ENCODE assay signal across 1 cellular context in the genomic region with DNA sequence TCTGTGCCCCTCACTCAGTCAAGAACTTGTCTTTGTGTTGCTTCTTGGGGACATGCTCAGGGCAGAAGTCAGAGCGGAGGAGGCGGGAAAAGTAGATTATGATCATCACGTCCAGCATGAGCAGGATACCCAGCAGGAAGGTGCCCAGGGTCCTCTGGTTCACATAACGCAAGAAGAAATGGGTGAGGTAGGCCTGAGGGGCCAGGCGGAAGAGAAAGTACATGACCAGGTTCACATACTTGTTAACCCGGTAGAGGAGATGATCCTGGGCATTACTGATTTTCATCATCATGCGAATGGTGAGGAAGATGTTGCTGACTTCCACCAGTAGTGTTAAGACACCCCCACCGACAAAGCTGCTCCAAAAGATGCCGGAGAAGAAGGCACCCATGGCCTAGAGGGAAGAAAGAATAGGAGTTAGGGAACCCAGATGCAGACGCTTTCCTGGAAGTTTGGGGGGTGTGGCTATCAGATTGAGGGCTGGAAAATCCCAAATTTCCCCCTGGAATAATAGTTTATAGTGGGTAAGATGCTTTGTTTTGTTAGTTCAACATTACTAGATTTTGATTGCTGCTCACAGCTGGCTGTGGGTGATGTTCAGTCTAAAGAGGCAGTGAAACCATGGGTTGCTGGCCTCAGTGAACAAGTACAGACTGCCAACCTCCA.
A peak's percentile ranks its signal among the peaks of the same experiment; 100 is the strongest.
TF ChIP-seq lines count a peak whose summit lies in the region.

No MANE protein-coding gene starts in this region.

TF ChIP-seq in H1, 55 proteins besides CTCF, POLR2A, EP300 and RAD21:
- TF ChIP-seq SP2 (IDR thresholded peaks at IDR 0.05; ENCODE audit: low read length) (no peak), ASH2L (IDR thresholded peaks at IDR 0.05; ENCODE audit: low read length) (no peak), GABPA (IDR thresholded peaks at IDR 0.05; ENCODE audit: borderline replicate concordance, insufficient read depth, low read length) (no peak), CBX5 (IDR thresholded peaks at IDR 0.05; ENCODE audit: low read depth, low read length) (no peak), RNF2 (IDR thresholded peaks at IDR 0.05; ENCODE audit: borderline replicate concordance, low read depth, low read length, missing control alignments, poor library complexity, severe bottlenecking) (no peak), CHD1 (IDR thresholded peaks at IDR 0.05; ENCODE audit: low read depth, low read length) (no peak), CEBPB (IDR thresholded peaks at IDR 0.05; ENCODE audit: low read depth, low read length) (no peak), CTBP2 (IDR thresholded peaks at IDR 0.05; ENCODE audit: borderline replicate concordance, insufficient read depth, insufficient read length, low read length) (no peak), TAF7 (optimal IDR thresholded peaks at IDR 0.05; ENCODE audit: borderline replicate concordance, low read depth, low read length) (peak; percentile 39), NANOG (IDR thresholded peaks at IDR 0.05; ENCODE audit: insufficient read depth, low read depth, low read length, poor library complexity, severe bottlenecking) (no peak), JUND (IDR thresholded peaks at IDR 0.05; ENCODE audit: low read length) (no peak), SAP30 (IDR thresholded peaks at IDR 0.05; ENCODE audit: insufficient read depth, insufficient replicate concordance, low read length) (no peak), POLR2AphosphoS5 (IDR thresholded peaks at IDR 0.05; ENCODE audit: low read depth, low read length) (peak; percentile 38; the same call in 1 of the 2 replicates), RFX5 (IDR thresholded peaks at IDR 0.05; ENCODE audit: borderline replicate concordance, low read depth, low read length) (no peak), TCF12 (IDR thresholded peaks at IDR 0.05; ENCODE audit: low read depth, low read length) (no peak), PHF8 (conservative IDR thresholded peaks at IDR 0.05; ENCODE audit: low read depth, low read length) (no peak), YY1 (IDR thresholded peaks at IDR 0.05; ENCODE audit: low read depth, low read length) (no peak)
- TF ChIP-seq, protein P1, sequence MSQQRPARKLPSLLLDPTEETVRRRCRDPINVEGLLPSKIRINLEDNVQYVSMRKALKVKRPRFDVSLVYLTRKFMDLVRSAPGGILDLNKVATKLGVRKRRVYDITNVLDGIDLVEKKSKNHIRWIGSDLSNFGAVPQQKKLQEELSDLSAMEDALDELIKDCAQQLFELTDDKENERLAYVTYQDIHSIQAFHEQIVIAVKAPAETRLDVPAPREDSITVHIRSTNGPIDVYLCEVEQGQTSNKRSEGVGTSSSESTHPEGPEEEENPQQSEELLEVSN (IDR thresholded peaks at IDR 0.05) = no peak
- TF ChIP-seq, protein P2, sequence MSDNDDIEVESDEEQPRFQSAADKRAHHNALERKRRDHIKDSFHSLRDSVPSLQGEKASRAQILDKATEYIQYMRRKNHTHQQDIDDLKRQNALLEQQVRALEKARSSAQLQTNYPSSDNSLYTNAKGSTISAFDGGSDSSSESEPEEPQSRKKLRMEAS (IDR thresholded peaks at IDR 0.05) = no peak
- TF ChIP-seq, protein P3, sequence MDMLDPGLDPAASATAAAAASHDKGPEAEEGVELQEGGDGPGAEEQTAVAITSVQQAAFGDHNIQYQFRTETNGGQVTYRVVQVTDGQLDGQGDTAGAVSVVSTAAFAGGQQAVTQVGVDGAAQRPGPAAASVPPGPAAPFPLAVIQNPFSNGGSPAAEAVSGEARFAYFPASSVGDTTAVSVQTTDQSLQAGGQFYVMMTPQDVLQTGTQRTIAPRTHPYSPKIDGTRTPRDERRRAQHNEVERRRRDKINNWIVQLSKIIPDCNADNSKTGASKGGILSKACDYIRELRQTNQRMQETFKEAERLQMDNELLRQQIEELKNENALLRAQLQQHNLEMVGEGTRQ (IDR thresholded peaks at IDR 0.05; ENCODE audit: low read length) = peak; percentile 2; the same call in 1 of the 2 replicates
